Comparison of ENCODE assay signal across 17 cellular contexts in genomic region chr1:61585714-61586113, GRCh38.
DNase-seq lines count a peak whose midpoint lies in the region; ATAC-seq and TF ChIP-seq lines count a peak whose summit lies in the region.
"Had no signal": no experiment of that assay in that cellular context is flagged by ENCODE, and none has a peak within 500 bp of the region (broad histone marks: within the 10 kb centered on the region; RNA-seq: fewer than 3 reads in every experiment).

No MANE protein-coding gene starts in this region.

- DNase-seq in right cardiac atrium (peak in 2 of 3 donors; percentile 17 to 42), heart left ventricle (no peak), RWPE1 (ENCODE audit: low spot score) (peak; percentile 44), fibroblast of gingiva (ENCODE audit: low read depth) (peak; percentile 78), HuH-7.5 (ENCODE audit: low spot score) (no peak)
- no peak for DNase-seq in naive thymus-derived CD8-positive, alpha-beta T cell
- DNase-seq in activated CD4-positive, alpha-beta T cell treated with anti-CD3 and anti-CD28 coated beads for 48 hours: no peak
- DNase-seq in activated T-cell treated with anti-CD3 and anti-CD28 coated beads, Interleukin-2, amount 50 U/mL, for 48 hours: no peak
- DNase-seq: activated CD8-positive, alpha-beta memory T cell treated with anti-CD3 and anti-CD28 coated beads, Interleukin-2, amount 10 ng/mL, durations not matched to agents 7 days and 5 days; dermis blood vessel endothelial cell; naive B cell; NCI-H1105; psoas muscle; stimulated activated naive CD8-positive, alpha-beta T cell treated with anti-CD3 and anti-CD28 coated beads, Interleukin-15, amount 100 ng/mL, for 72 hours had no signal

- no peaks in the 10 kb centered on the region for H3K9me3 Mint-ChIP-seq in naive thymus-derived CD8-positive, alpha-beta T cell
- H3K9me3 Mint-ChIP-seq: IgD-negative memory B cell; naive B cell; stimulated activated naive CD8-positive, alpha-beta T cell treated with anti-CD3 and anti-CD28 coated beads, Interleukin-15, amount 100 ng/mL, for 72 hours; WTC11 had no signal

- no peak for ATAC-seq in right cardiac atrium
- ATAC-seq in heart left ventricle: no peak
- no peak for ATAC-seq in naive thymus-derived CD8-positive, alpha-beta T cell
- ATAC-seq: activated CD8-positive, alpha-beta memory T cell treated with anti-CD3 and anti-CD28 coated beads, Interleukin-2, amount 10 ng/mL, durations not matched to agents 7 days and 5 days; psoas muscle; stimulated activated naive CD8-positive, alpha-beta T cell treated with anti-CD3 and anti-CD28 coated beads, Interleukin-15, amount 100 ng/mL, for 72 hours; WTC11 had no signal

- no peaks in the 10 kb centered on the region for H3K36me3 Mint-ChIP-seq in naive thymus-derived CD8-positive, alpha-beta T cell
- H3K36me3 Mint-ChIP-seq: activated CD8-positive, alpha-beta memory T cell treated with anti-CD3 and anti-CD28 coated beads, Interleukin-2, amount 10 ng/mL, durations not matched to agents 7 days and 5 days; IgD-negative memory B cell; naive B cell; WTC11 had no signal

- peaks cover 0 to 7% (median 1%) of the 10 kb centered on the region in 4 donors for H3K4me1 Mint-ChIP-seq in naive thymus-derived CD8-positive, alpha-beta T cell
- H3K4me1 Mint-ChIP-seq: activated CD8-positive, alpha-beta memory T cell treated with anti-CD3 and anti-CD28 coated beads, Interleukin-2, amount 10 ng/mL, durations not matched to agents 7 days and 5 days; IgD-negative memory B cell; naive B cell; stimulated activated naive CD8-positive, alpha-beta T cell treated with anti-CD3 and anti-CD28 coated beads, Interleukin-15, amount 100 ng/mL, for 72 hours had no signal

- no peak overlapping the region for H3K27ac ChIP-seq in right cardiac atrium (ENCODE audit: low read length)
- H3K27ac ChIP-seq in heart left ventricle: no peak overlapping the region
- peak overlapping the region; percentile 79 for H3K27ac ChIP-seq in RWPE1
- H3K27ac ChIP-seq: psoas muscle, vagina had no signal

- 86% methylated on average over 7 of the region's 7 CpGs for WGBS in right cardiac atrium
- WGBS in heart left ventricle, 4 donors: 83 to 95% (median 88%) methylated on average over 7 of the region's 7 CpGs

- H3K9me3 ChIP-seq in right cardiac atrium (ENCODE audit: control insufficient read depth, low read length): no peaks in the 10 kb centered on the region
- no peaks in the 10 kb centered on the region for H3K9me3 ChIP-seq in heart left ventricle
- H3K9me3 ChIP-seq: psoas muscle, vagina had no signal

- H3K27me3 ChIP-seq in right cardiac atrium (ENCODE audit: control insufficient read depth, insufficient read depth): no peaks in the 10 kb centered on the region
- no peaks in the 10 kb centered on the region for H3K27me3 ChIP-seq in heart left ventricle
- H3K27me3 ChIP-seq: vagina had no signal

- peak overlapping the region in 1 of 10 donors; percentile 28 for H3K27ac Mint-ChIP-seq in naive thymus-derived CD8-positive, alpha-beta T cell
- H3K27ac Mint-ChIP-seq: activated CD8-positive, alpha-beta memory T cell treated with anti-CD3 and anti-CD28 coated beads, Interleukin-2, amount 10 ng/mL, durations not matched to agents 7 days and 5 days; IgD-negative memory B cell; naive B cell; WTC11 had no signal

- H3K4me3 ChIP-seq in right cardiac atrium (ENCODE audit: low read length): no peak overlapping the region
- H3K4me3 ChIP-seq in heart left ventricle: no peak overlapping the region
- H3K4me3 ChIP-seq: psoas muscle, vagina had no signal

- H3K36me3 ChIP-seq in heart left ventricle: no peaks in the 10 kb centered on the region
- H3K36me3 ChIP-seq: vagina had no signal

- POLR2A ChIA-PET in RWPE1 (lab: Yijun Ruan, JAX; ENCODE audit: low non-redundant PET): no interaction called here
- POLR2A ChIA-PET in naive thymus-derived CD8-positive, alpha-beta T cell (lab: Charles Lee): no interaction called here

- peaks cover 0 to 4% (median under 1%) of the 10 kb centered on the region in 5 donors for H3K27me3 Mint-ChIP-seq in naive thymus-derived CD8-positive, alpha-beta T cell
- H3K27me3 Mint-ChIP-seq: stimulated activated naive CD8-positive, alpha-beta T cell treated with anti-CD3 and anti-CD28 coated beads, Interleukin-15, amount 100 ng/mL, for 72 hours had no signal

- no peak for TF ChIP-seq POLR2A in heart left ventricle (IDR thresholded peaks at IDR 0.05)

- TF ChIP-seq CTCF in heart left ventricle (IDR thresholded peaks at IDR 0.05) (no peak), RWPE1 (conservative IDR thresholded peaks at IDR 0.05; ENCODE audit: low read depth) (no peak)

- CTCF ChIA-PET in RWPE1 (lab: Yijun Ruan, JAX): interaction anchor here (0.5 to 0.6 kb wide), 3 partner anchors 93 to 729 kb away, joined by 3 to 6 read pairs (median 3); no protein-coding TSS in a partner anchor

- intact Hi-C loops in right cardiac atrium (cut with DNase I) (no loop called here), heart left ventricle (cut with DNase I) (loop anchor here in 7 of 10 donors (5.0 to 10.0 kb wide), 6 partner anchors 111 to 611 kb away; no protein-coding TSS in a partner anchor)

- H3K4me1 ChIP-seq in right cardiac atrium (ENCODE audit: control insufficient read depth, insufficient read depth, low read length): no peaks in the 10 kb centered on the region
- H3K4me1 ChIP-seq in heart left ventricle: peaks cover 0 to 6% (median 0%) of the 10 kb centered on the region in 12 donors
- H3K4me1 ChIP-seq: psoas muscle, vagina had no signal

- no peak overlapping the region for H3K4me3 Mint-ChIP-seq in naive thymus-derived CD8-positive, alpha-beta T cell
- H3K4me3 Mint-ChIP-seq: activated CD8-positive, alpha-beta memory T cell treated with anti-CD3 and anti-CD28 coated beads, Interleukin-2, amount 10 ng/mL, durations not matched to agents 7 days and 5 days; IgD-negative memory B cell; naive B cell; stimulated activated naive CD8-positive, alpha-beta T cell treated with anti-CD3 and anti-CD28 coated beads, Interleukin-15, amount 100 ng/mL, for 72 hours; WTC11 had no signal

Comparison
In these comparisons a context has a peak if more than half of its experiments do, and no peak if none do; other contexts are left out.
1. DNase-seq: peak in right cardiac atrium (2 of 3), RWPE1 (single experiment) and fibroblast of gingiva (single experiment); none in heart left ventricle (0 of 5), HuH-7.5 (single experiment), naive thymus-derived CD8-positive, alpha-beta T cell (0 of 10), activated CD4-positive, alpha-beta T cell treated with anti-CD3 and anti-CD28 coated beads for 48 hours (single experiment) and activated T-cell treated with anti-CD3 and anti-CD28 coated beads, Interleukin-2, amount 50 U/mL, for 48 hours (0 of 2).
2. intact Hi-C loops: an anchor here in heart left ventricle (5.0 to 10.0 kb wide); none called in right cardiac atrium.